Comparison of ENCODE assay signal across 8 cellular contexts in genomic region chr9:67711931-67712330, GRCh38.
DNase-seq lines count a peak whose midpoint lies in the region; ATAC-seq, FAIRE-seq and TF ChIP-seq lines count a peak whose summit lies in the region.
"Not testable (repeated sequence)": the region's sequence is repeated elsewhere in the genome, so short reads cannot be mapped to it uniquely, and the experiment has no call there.

No MANE protein-coding gene starts in this region.

- 74% methylated on average over 8 of the region's 10 CpGs for WGBS in GM12878 (ENCODE audit: insufficient coverage, insufficient replicate concordance, low lambda C conversion rate, missing lambda C conversion rate)
- WGBS in small intestine, 3 donors = 19 to 47% (median 33%) methylated on average over 7 to 8 of the region's 10 CpGs

- intact Hi-C loops in GM12878 (cut with micrococcal nuclease; ENCODE audit: unreplicated experiment); kidney (cut with DNase I): not testable (repeated sequence)

- POLR2A ChIA-PET in GM12878 (lab: Charles Lee) = not testable (repeated sequence)

- not testable (repeated sequence) for H4K20me1 ChIP-seq in GM12878 (ENCODE audit: control insufficient read depth, insufficient read depth); neural progenitor cell (ENCODE audit: low read depth)

- not testable (repeated sequence) for H3K4me1 ChIP-seq in GM12878 (ENCODE audit: control insufficient read depth, insufficient read depth, low read length); kidney (ENCODE audit: control insufficient read depth in 1 of 2, insufficient read depth in 1 of 2, low read depth in 1 of 2, low read length in 2 of 2); neural progenitor cell; small intestine (ENCODE audit: control insufficient read depth in 2 of 2, insufficient read depth in 1 of 2, low read depth in 1 of 2, low read length in 1 of 2)

- FAIRE-seq in GM12878 (lab: Jason Lieb, UNC); kidney (lab: Jason Lieb, UNC); small intestine (lab: Jason Lieb, UNC): not testable (repeated sequence)

- H3K4me2 ChIP-seq in GM12878 (ENCODE audit: control insufficient read depth, insufficient read depth); neural progenitor cell: not testable (repeated sequence)

- DNase-seq in G401 (ENCODE audit: low spot score) = peak; percentile 0
- peak; percentile 0 for DNase-seq in SK-N-DZ (ENCODE audit: low spot score)
- not testable (repeated sequence) for DNase-seq in GM12878 (ENCODE audit: low read depth, low spot score); epithelial cell of proximal tubule (ENCODE audit: low read depth)
- peak; percentile 10 for DNase-seq in kidney
- peak; percentile 0 for DNase-seq in neural progenitor cell (ENCODE audit: low spot score)
- DNase-seq in small intestine = peak; percentile 39
- DNase-seq in ureter (ENCODE audit: low spot score) = peak; percentile 35

- not testable (repeated sequence) for TF ChIP-seq CTCF in GM12878 (IDR thresholded peaks at IDR 0.05 in 2 of 3, conservative IDR thresholded peaks at IDR 0.05 in 1 of 3; ENCODE audit: control insufficient read depth in 2 of 3, extremely low read depth in 1 of 3, insufficient read depth in 1 of 3, low read depth in 3 of 3, low read length in 3 of 3); epithelial cell of proximal tubule (conservative IDR thresholded peaks at IDR 0.05; ENCODE audit: low read depth, low read length); kidney (IDR thresholded peaks at IDR 0.05; ENCODE audit: borderline replicate concordance, extremely low read depth, insufficient read depth); neural progenitor cell (IDR thresholded peaks at IDR 0.05)

- not testable (repeated sequence) for TF ChIP-seq POLR2A in GM12878 (IDR thresholded peaks at IDR 0.05; ENCODE audit: low read depth, low read length)

- not testable (repeated sequence) for ATAC-seq in GM12878

- not testable (repeated sequence) for H3K9ac ChIP-seq in GM12878 (ENCODE audit: control insufficient read depth, insufficient read depth, low read length); kidney (ENCODE audit: low read length in 2 of 2); neural progenitor cell

- H3K36me3 ChIP-seq in GM12878 (ENCODE audit: control insufficient read depth in 2 of 2, insufficient read depth in 2 of 2, low read length in 1 of 2); kidney (ENCODE audit: control insufficient read depth in 1 of 2, insufficient read depth in 2 of 2, low read length in 2 of 2); neural progenitor cell; small intestine (ENCODE audit: control insufficient read depth in 2 of 2, insufficient read depth in 2 of 2, low read length in 2 of 2): not testable (repeated sequence)

- H3K27me3 ChIP-seq in GM12878 (replicated peaks in 1 of 2; ENCODE audit: control insufficient read depth in 2 of 2, insufficient read depth in 2 of 2, low read length in 1 of 2); neural progenitor cell; small intestine (ENCODE audit: control insufficient read depth in 2 of 2, insufficient read depth in 2 of 2, low read length in 2 of 2): not testable (repeated sequence)

- H3K9me3 Mint-ChIP-seq in neural progenitor cell = not testable (repeated sequence)

- not testable (repeated sequence) for H3K36me3 Mint-ChIP-seq in neural progenitor cell

- not testable (repeated sequence) for H3K27me3 Mint-ChIP-seq in neural progenitor cell (ENCODE audit: insufficient read depth, low read depth)

- not testable (repeated sequence) for H3K9me3 ChIP-seq in GM12878 (replicated peaks; ENCODE audit: control insufficient read depth, insufficient read depth, low read length); kidney (ENCODE audit: control insufficient read depth in 1 of 2, low read length in 2 of 2); neural progenitor cell (ENCODE audit: low read depth); small intestine (ENCODE audit: control insufficient read depth, low read depth)

- SMC1A ChIA-PET in GM12878 (lab: Charles Lee; ENCODE audit: uncharacterized antibody, unreplicated experiment) = not testable (repeated sequence)

- not testable (repeated sequence) for H3K27ac Mint-ChIP-seq in neural progenitor cell

- not testable (repeated sequence) for H3K4me3 Mint-ChIP-seq in neural progenitor cell

- in situ Hi-C loops in G401 (cut with HindIII; ENCODE audit: low sequenced_read_pairs); GM12878 (cut with MboI): not testable (repeated sequence)

- RAD21 ChIA-PET in GM12878 (lab: Charles Lee; ENCODE audit: unreplicated experiment) = not testable (repeated sequence)

- BruUV-seq in GM12878 (replicated peaks; lab: Mats Ljungman, UMichigan) = TSS peak; percentile 58

- not testable (repeated sequence) for TF ChIP-seq RAD21 in GM12878 (IDR thresholded peaks at IDR 0.05; ENCODE audit: insufficient read depth, low read depth, low read length)

- not testable (repeated sequence) for H3K4me3 ChIP-seq in GM12878; kidney (ENCODE audit: low read length in 2 of 2); neural progenitor cell; small intestine (ENCODE audit: low read depth in 1 of 2, low read length in 2 of 2)
- H3K4me3 ChIP-seq in epithelial cell of proximal tubule (ENCODE audit: low read depth, low read length) = peak overlapping the region; percentile 31

- not testable (repeated sequence) for H3K4me1 Mint-ChIP-seq in neural progenitor cell

- H3K27ac ChIP-seq in GM12878 (ENCODE audit: control insufficient read depth, insufficient read depth); kidney (ENCODE audit: low read depth in 2 of 2, low read length in 2 of 2); neural progenitor cell; small intestine (ENCODE audit: low read depth in 1 of 2, low read length in 1 of 2): not testable (repeated sequence)

- not testable (repeated sequence) for TF ChIP-seq EP300 in GM12878 (IDR thresholded peaks at IDR 0.05; ENCODE audit: borderline replicate concordance in 1 of 2, control insufficient read depth in 1 of 2, low read depth in 2 of 2, low read length in 2 of 2)

- H2AFZ ChIP-seq in GM12878 (ENCODE audit: control insufficient read depth, low read depth, low read length); neural progenitor cell (replicated peaks): not testable (repeated sequence)

- CTCF ChIA-PET in GM12878 (lab: Yijun Ruan, JAX) = not testable (repeated sequence)

- not testable (repeated sequence) for H3K79me2 ChIP-seq in GM12878 (ENCODE audit: control insufficient read depth, insufficient read depth, low read length); neural progenitor cell (ENCODE audit: low read depth)

- not testable (repeated sequence) for H3F3A ChIP-seq in neural progenitor cell (ENCODE audit: low read depth)
